ENCODE assay signal across 15 cellular contexts in the genomic region with DNA sequence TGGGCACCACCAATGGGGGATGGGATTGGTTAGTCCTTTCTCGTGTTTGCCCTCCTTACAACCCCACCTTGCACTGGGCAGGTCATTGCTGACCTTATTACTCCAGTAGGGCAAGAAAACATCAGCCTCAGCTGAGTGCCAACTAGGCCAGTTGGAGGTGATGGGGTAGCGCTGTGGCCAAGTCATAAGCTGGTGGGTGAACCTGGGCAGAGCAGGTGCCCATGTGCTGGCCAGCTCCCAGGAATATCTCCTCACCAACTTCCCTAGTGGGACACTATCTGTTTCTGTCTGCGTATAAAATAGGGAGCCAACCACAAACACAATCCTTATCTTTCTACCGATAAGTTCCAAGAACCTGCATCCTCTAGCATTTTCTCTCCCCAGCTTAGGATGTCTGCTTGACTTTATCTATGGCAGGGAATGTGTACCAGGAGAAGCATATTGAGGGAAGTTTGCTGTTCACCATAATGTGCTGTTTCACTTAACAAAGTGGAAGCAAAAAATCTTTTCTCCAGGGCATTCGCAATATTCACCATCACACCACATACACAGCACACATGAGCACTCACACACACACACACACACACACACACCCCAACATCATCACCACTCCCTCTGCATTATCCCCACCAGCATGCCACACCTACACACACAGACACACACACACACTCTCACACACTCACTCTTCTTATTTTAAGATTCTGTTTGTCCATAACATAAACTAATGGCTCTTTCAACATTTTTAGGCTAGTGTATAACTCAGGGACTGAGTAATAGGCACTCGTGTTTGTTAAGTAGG.
DNase-seq lines count a peak whose midpoint lies in the region; ATAC-seq and TF ChIP-seq lines count a peak whose summit lies in the region.
"Had no signal": no experiment of that assay in that cellular context is flagged by ENCODE, and none has a peak within 500 bp of the region (broad histone marks: within the 10 kb centered on the region; RNA-seq: fewer than 3 reads in every experiment).

No MANE protein-coding gene starts in this region.

- no peaks in the 10 kb centered on the region for H3K4me1 Mint-ChIP-seq in activated CD4-positive, alpha-beta memory T cell treated with anti-CD3 and anti-CD28 coated beads for 36 hours (ENCODE audit: low read depth)

- no peaks in the 10 kb centered on the region for H3K36me3 Mint-ChIP-seq in activated CD4-positive, alpha-beta memory T cell treated with anti-CD3 and anti-CD28 coated beads for 36 hours
- H3K36me3 Mint-ChIP-seq: activated naive CD8-positive, alpha-beta T cell had no signal

- H3K27me3 ChIP-seq in right cardiac atrium (ENCODE audit: control insufficient read depth, insufficient read depth) (no peaks in the 10 kb centered on the region), osteoblast (ENCODE audit: insufficient read depth, low read length) (no peaks in the 10 kb centered on the region)
- H3K27me3 ChIP-seq: testis had no signal

- no peaks in the 10 kb centered on the region for H3K9me3 Mint-ChIP-seq in activated CD4-positive, alpha-beta memory T cell treated with anti-CD3 and anti-CD28 coated beads for 36 hours

- H3K9me3 ChIP-seq in right cardiac atrium (ENCODE audit: control insufficient read depth, low read length) (no peaks in the 10 kb centered on the region), osteoblast (ENCODE audit: low read depth, low read length) (no peaks in the 10 kb centered on the region)
- H3K9me3 ChIP-seq: testis had no signal

- H3K4me2 ChIP-seq in osteoblast (ENCODE audit: insufficient read depth, low read length): peak overlapping the region; percentile 73

- H2AFZ ChIP-seq in osteoblast (ENCODE audit: low read length): peak overlapping the region; percentile 71

- H3K36me3 ChIP-seq in osteoblast (ENCODE audit: insufficient read depth, low read length): no peaks in the 10 kb centered on the region
- H3K36me3 ChIP-seq: WERI-Rb-1 had no signal

- H3K27ac Mint-ChIP-seq in activated CD4-positive, alpha-beta memory T cell treated with anti-CD3 and anti-CD28 coated beads for 36 hours: no peak overlapping the region
- H3K27ac Mint-ChIP-seq: activated naive CD8-positive, alpha-beta T cell; IgD-negative memory B cell had no signal

- H3K4me3 Mint-ChIP-seq in activated CD4-positive, alpha-beta memory T cell treated with anti-CD3 and anti-CD28 coated beads for 36 hours: no peak overlapping the region
- H3K4me3 Mint-ChIP-seq: activated naive CD8-positive, alpha-beta T cell had no signal

- TF ChIP-seq CTCF in osteoblast (IDR thresholded peaks at IDR 0.05; ENCODE audit: extremely low read depth, low read depth, low read length): no peak

- POLR2A ChIA-PET in activated CD4-positive, alpha-beta memory T cell treated with anti-CD3 and anti-CD28 coated beads for 36 hours (lab: Charles Lee): no interaction called here

- H3K27ac ChIP-seq in right cardiac atrium (ENCODE audit: low read length) (no peak overlapping the region), epithelial cell of prostate (peak overlapping the region; percentile 89), osteoblast (ENCODE audit: low read depth, low read length) (peak overlapping the region; percentile 89)
- H3K27ac ChIP-seq: testis, WERI-Rb-1 had no signal

- H3K4me3 ChIP-seq in right cardiac atrium (ENCODE audit: low read length) (no peak overlapping the region), osteoblast (ENCODE audit: insufficient read depth, low read length) (peak overlapping the region; percentile 27)
- H3K4me3 ChIP-seq: coronary artery, testis had no signal

- intact Hi-C loops in right cardiac atrium (cut with DNase I): no loop called here
- intact Hi-C loops in left ventricle myocardium superior (cut with micrococcal nuclease): no loop called here
- intact Hi-C loops in activated CD4-positive, alpha-beta memory T cell treated with anti-CD3 and anti-CD28 coated beads for 36 hours (cut with micrococcal nuclease): no loop called here

- CTCF ChIA-PET in activated CD4-positive, alpha-beta memory T cell treated with anti-CD3 and anti-CD28 coated beads for 36 hours (lab: Charles Lee): no interaction called here

- H3K79me2 ChIP-seq in osteoblast (ENCODE audit: insufficient read depth, low read length): no peaks in the 10 kb centered on the region

- no peaks in the 10 kb centered on the region for H4K20me1 ChIP-seq in osteoblast (ENCODE audit: insufficient read depth, low read length)

- ATAC-seq in right cardiac atrium (peak; percentile 22 to 36), left ventricle myocardium superior (no peak), HG02852 (IDR thresholded peaks at IDR 0.05; ENCODE audit: unreplicated experiment) (no peak)

- no peak for DNase-seq in right cardiac atrium
- no peak for DNase-seq in left ventricle myocardium superior
- no peak for DNase-seq in epithelial cell of prostate (ENCODE audit: low read depth, low spot score)
- DNase-seq in osteoblast (ENCODE audit: insufficient read length, low spot score, missing footprints): peak; percentile 22
- no peak for DNase-seq in effector CD8-positive, alpha-beta T cell (lab: John Stamatoyannopoulos, UW)
- DNase-seq in NCI-H526 (lab: John Stamatoyannopoulos, UW): no peak
- no peak for DNase-seq in activated CD4-positive, alpha-beta memory T cell treated with anti-CD3 and anti-CD28 coated beads for 36 hours
- DNase-seq: NCI-H1694, SIG-M5 had no signal

- WGBS in right cardiac atrium: 53% methylated on average over 6 of the region's 6 CpGs

- H3K27me3 Mint-ChIP-seq in activated CD4-positive, alpha-beta memory T cell treated with anti-CD3 and anti-CD28 coated beads for 36 hours: peaks cover 31% of the 10 kb centered on the region

- H3K4me1 ChIP-seq in right cardiac atrium (ENCODE audit: control insufficient read depth, insufficient read depth, low read length): no peaks in the 10 kb centered on the region
- H3K4me1 ChIP-seq in osteoblast (ENCODE audit: insufficient read depth, low read length): peaks cover 16% of the 10 kb centered on the region

Comparison
In these comparisons a context has a peak if more than half of its experiments do, and no peak if none do; other contexts are left out.
1. ATAC-seq: peak in right cardiac atrium (2 of 2); none in left ventricle myocardium superior (single experiment) and HG02852 (single experiment).